28 cellular contexts compared by ENCODE assay signal in the genomic region with DNA sequence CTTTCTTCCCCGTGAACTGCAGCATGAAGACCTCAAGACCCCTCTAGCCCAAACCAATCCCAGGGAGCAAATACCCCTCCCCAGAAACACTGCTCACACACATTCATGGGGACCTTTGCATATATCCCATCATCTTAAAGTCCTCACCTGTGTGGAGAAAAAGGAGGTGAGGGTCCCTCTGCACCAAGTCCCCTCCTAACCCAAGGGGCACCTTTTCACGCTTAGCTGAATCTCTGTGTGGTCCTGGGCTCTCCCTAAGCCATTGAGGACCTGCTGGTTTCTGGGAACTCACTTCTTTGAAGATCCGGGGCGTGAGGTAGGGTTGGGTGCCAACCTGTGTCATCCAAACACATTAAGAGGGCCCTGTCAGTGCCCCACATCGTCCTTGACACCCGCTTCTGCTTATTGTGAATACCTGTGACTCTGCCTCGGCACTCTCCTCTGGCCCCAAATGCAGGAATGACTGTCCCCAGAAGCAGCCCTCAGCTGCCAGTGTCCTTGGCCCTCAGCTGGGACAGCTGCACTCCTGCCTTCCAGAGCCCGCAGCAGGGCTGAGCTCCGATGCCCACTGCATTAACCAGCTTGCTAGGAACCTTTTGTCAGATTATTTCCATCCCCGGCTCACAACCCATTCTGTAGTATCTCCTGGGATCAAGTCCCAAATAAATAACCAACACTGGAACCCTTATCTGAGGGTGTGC. TPM values are rescaled to one million over a fixed set of nuclear protein-coding genes. Genes with fewer than 3 reads are reported as not detected.
DNase-seq lines count a peak whose midpoint lies in the region; ATAC-seq, FAIRE-seq and TF ChIP-seq lines count a peak whose summit lies in the region.
"Had no signal": no experiment of that assay in that cellular context is flagged by ENCODE, and none has a peak within 500 bp of the region (broad histone marks: within the 10 kb centered on the region; RNA-seq: fewer than 3 reads in every experiment).

No MANE protein-coding gene starts in this region.

- ATAC-seq in GM23338: no peak
- ATAC-seq in GM12878: no peak
- ATAC-seq in gastrocnemius medialis: peak; percentile 12 to 33
- ATAC-seq in GM18873 (IDR thresholded peaks at IDR 0.05; ENCODE audit: low FRiP score, unreplicated experiment): no peak
- ATAC-seq: activated T-cell treated with anti-CD3 and anti-CD28 coated beads, Interleukin-2, amount 50 U/mL, for 72 hours; stimulated activated memory B cell treated with anti-CD40 and anti-IgM and Interleukin-4, amounts not matched to agents 10 μg/mL and 1 μg/mL and 100 μg/mL, for 72 hours had no signal

- no peaks in the 10 kb centered on the region for H3K9me3 ChIP-seq in GM12878 (replicated peaks; ENCODE audit: control insufficient read depth, insufficient read depth, low read length)
- no peaks in the 10 kb centered on the region for H3K9me3 ChIP-seq in gastrocnemius medialis
- no peaks in the 10 kb centered on the region for H3K9me3 ChIP-seq in spleen
- H3K9me3 ChIP-seq: sigmoid colon had no signal

- BruUV-seq in GM12878 (replicated peaks; lab: Mats Ljungman, UMichigan): no TSS peak

- H3K4me3 ChIP-seq in GM23338 (no peak overlapping the region), GM12878 (no peak overlapping the region), gastrocnemius medialis (no peak overlapping the region), spleen (no peak overlapping the region)

- TF ChIP-seq EP300 in GM12878 (IDR thresholded peaks at IDR 0.05; ENCODE audit: borderline replicate concordance in 1 of 2, control insufficient read depth in 1 of 2, low read depth in 2 of 2, low read length in 2 of 2): no peak

- intact Hi-C loops in GM12878 (cut with micrococcal nuclease; ENCODE audit: unreplicated experiment) (loop anchor here (5.0 to 10.0 kb wide), 2 partner anchors 79 to 571 kb away; partner anchors contain the start of gene B3GNT7), gastrocnemius medialis (cut with DNase I; ENCODE audit: low total_unique reads) (loop anchor here (5.0 kb wide), 1 partner anchor 234 kb away; the partner anchor contains the start of gene PSMD1), spleen (cut with DNase I; ENCODE audit: low total_unique reads) (no loop called here)

- H3K4me3 Mint-ChIP-seq in activated naive CD4-positive, alpha-beta T cell treated with anti-CD3 and anti-CD28 coated beads, Interleukin-2, amount 10 ng/mL, durations not matched to agents 7 days and 5 days: no peak overlapping the region
- H3K4me3 Mint-ChIP-seq in GM23338: no peak overlapping the region
- H3K4me3 Mint-ChIP-seq: stimulated activated memory B cell treated with anti-CD40 and anti-IgM and Interleukin-4, amounts not matched to agents 10 μg/mL and 1 μg/mL and 100 μg/mL, for 72 hours; type B pancreatic cell had no signal

- in situ Hi-C loops in GM12878 (cut with MboI) (no loop called here), gastrocnemius medialis (cut with MboI; ENCODE audit: low sequenced_read_pairs in 4 of 4) (loop anchor here in 2 of 4 donors (5.0 kb wide), 2 partner anchors 159 to 169 kb away; no protein-coding TSS in a partner anchor)

- H2AFZ ChIP-seq in GM23338 (no peak overlapping the region), GM12878 (ENCODE audit: control insufficient read depth, low read depth, low read length) (no peak overlapping the region)

- peaks cover 4% of the 10 kb centered on the region; the same call in 1 of the 2 replicates for H3F3A ChIP-seq in GM23338 (replicated peaks; ENCODE audit: low read depth)

- H3K4me1 ChIP-seq in GM23338 (ENCODE audit: insufficient read depth) (peaks cover 4% of the 10 kb centered on the region; the same call in 1 of the 2 replicates), GM12878 (ENCODE audit: control insufficient read depth, insufficient read depth, low read length) (peaks cover 5% of the 10 kb centered on the region; the same call in 1 of the 2 replicates), gastrocnemius medialis (peaks cover 0 to 6% of the 10 kb centered on the region in 2 donors), spleen (peaks cover 5 to 21% (median 18%) of the 10 kb centered on the region in 6 donors)

- no peak for TF ChIP-seq POLR2A in GM12878 (IDR thresholded peaks at IDR 0.05; ENCODE audit: low read depth, low read length)
- TF ChIP-seq POLR2A in gastrocnemius medialis (IDR thresholded peaks at IDR 0.05): no peak
- no peak for TF ChIP-seq POLR2A in spleen (IDR thresholded peaks at IDR 0.05)
- no peak for TF ChIP-seq POLR2A in GM12892 (IDR thresholded peaks at IDR 0.05; ENCODE audit: low read depth, low read length)

- FAIRE-seq in GM12878 (lab: Jason Lieb, UNC) (no peak), GM12892 (lab: Jason Lieb, UNC) (no peak)
- FAIRE-seq: frontal cortex, GM19239 had no signal

- RAD21 ChIA-PET in GM12878 (lab: Charles Lee; ENCODE audit: unreplicated experiment): interaction anchor here (1.1 to 4.4 kb wide), 14 partner anchors 18 to 814 kb away, joined by 3 to 52 read pairs (median 4); partner anchors contain the start of genes GPR55 and ITM2C

- TF ChIP-seq CTCF in GM23338 (conservative IDR thresholded peaks at IDR 0.05; ENCODE audit: low read depth in 2 of 2) (no peak), GM12878 (IDR thresholded peaks at IDR 0.05 in 2 of 3, conservative IDR thresholded peaks at IDR 0.05 in 1 of 3; ENCODE audit: control insufficient read depth in 2 of 3, extremely low read depth in 1 of 3, insufficient read depth in 1 of 3, low read depth in 3 of 3, low read length in 3 of 3) (no peak), gastrocnemius medialis (IDR thresholded peaks at IDR 0.05 in 4 of 5, conservative IDR thresholded peaks at IDR 0.05 in 1 of 5) (no peak), spleen (IDR thresholded peaks at IDR 0.05 in 8 of 11, conservative IDR thresholded peaks at IDR 0.05 in 3 of 11) (no peak)

- POLR2A ChIA-PET in GM12878 (lab: Charles Lee): no interaction called here

- no peak overlapping the region for H3K27ac ChIP-seq in GM23338 (ENCODE audit: low read depth)
- H3K27ac ChIP-seq in GM12878 (ENCODE audit: control insufficient read depth, insufficient read depth): no peak overlapping the region
- no peak overlapping the region for H3K27ac ChIP-seq in gastrocnemius medialis
- H3K27ac ChIP-seq in spleen: no peak overlapping the region
- H3K27ac ChIP-seq: brain microvascular endothelial cell, sigmoid colon, VCaP had no signal

- H3K9me3 Mint-ChIP-seq in activated naive CD4-positive, alpha-beta T cell treated with anti-CD3 and anti-CD28 coated beads, Interleukin-2, amount 10 ng/mL, durations not matched to agents 7 days and 5 days: no peaks in the 10 kb centered on the region
- H3K9me3 Mint-ChIP-seq in GM23338: no peaks in the 10 kb centered on the region; the same call in 2 of the 3 replicates
- H3K9me3 Mint-ChIP-seq: activated CD4-positive, alpha-beta T cell treated with anti-CD3 and anti-CD28 coated beads, Interleukin-2, amount 10 ng/mL, durations not matched to agents 24 days and 14 days; activated T-cell treated with anti-CD3 and anti-CD28 coated beads, Interleukin-2, amount 50 U/mL, for 72 hours; HFFc6; naive thymus-derived CD8-positive, alpha-beta T cell; stimulated activated memory B cell treated with anti-CD40 and anti-IgM and Interleukin-4, amounts not matched to agents 10 μg/mL and 1 μg/mL and 100 μg/mL, for 72 hours; type B pancreatic cell had no signal

- peaks cover 15% of the 10 kb centered on the region for H3K27me3 ChIP-seq in GM23338 (ENCODE audit: insufficient read depth)
- H3K27me3 ChIP-seq in GM12878 (replicated peaks in 1 of 2; ENCODE audit: control insufficient read depth in 2 of 2, insufficient read depth in 2 of 2, low read length in 1 of 2): no peaks in the 10 kb centered on the region
- H3K27me3 ChIP-seq in gastrocnemius medialis: peaks cover 10 to 15% (median 14%) of the 10 kb centered on the region in 3 donors
- H3K27me3 ChIP-seq in spleen (replicated peaks in 1 of 7): peaks cover 0 to 39% (median 27%) of the 10 kb centered on the region in 7 donors

- no peak overlapping the region for H3K9ac ChIP-seq in GM12878 (ENCODE audit: control insufficient read depth, insufficient read depth, low read length)

- WGBS in GM12878 (ENCODE audit: insufficient coverage, insufficient replicate concordance, low lambda C conversion rate, missing lambda C conversion rate): 53% methylated on average over 10 of the region's 10 CpGs
- 75 to 86% (median 81%) methylated on average over 10 of the region's 10 CpGs for WGBS in spleen, 5 donors

- peaks cover 35% of the 10 kb centered on the region for H3K27me3 Mint-ChIP-seq in activated naive CD4-positive, alpha-beta T cell treated with anti-CD3 and anti-CD28 coated beads, Interleukin-2, amount 10 ng/mL, durations not matched to agents 7 days and 5 days
- H3K27me3 Mint-ChIP-seq in GM23338 (ENCODE audit: insufficient read depth, low read depth, poor library complexity): peaks cover 11% of the 10 kb centered on the region

- CTCF ChIA-PET in activated naive CD4-positive, alpha-beta T cell treated with anti-CD3 and anti-CD28 coated beads, Interleukin-2, amount 10 ng/mL, durations not matched to agents 7 days and 5 days (lab: Charles Lee): interaction anchor here (0.8 to 3.6 kb wide), 19 partner anchors 8 to 234 kb away, joined by 3 to 42 read pairs (median 7); partner anchors contain the start of gene PSMD1
- CTCF ChIA-PET in GM12878 (lab: Yijun Ruan, JAX): interaction anchor here (0.6 to 3.6 kb wide), 33 partner anchors 9 to 815 kb away, joined by 3 to 54 read pairs (median 7); no protein-coding TSS in a partner anchor

- no peaks in the 10 kb centered on the region for H3K79me2 ChIP-seq in GM23338 (replicated peaks; ENCODE audit: insufficient read depth)
- no peaks in the 10 kb centered on the region for H3K79me2 ChIP-seq in GM12878 (ENCODE audit: control insufficient read depth, insufficient read depth, low read length)

- peak overlapping the region; percentile 14 for H3K27ac Mint-ChIP-seq in activated naive CD4-positive, alpha-beta T cell treated with anti-CD3 and anti-CD28 coated beads, Interleukin-2, amount 10 ng/mL, durations not matched to agents 7 days and 5 days
- H3K27ac Mint-ChIP-seq in GM23338: peak overlapping the region; percentile 54; the same call in 1 of the 2 replicates
- H3K27ac Mint-ChIP-seq: activated CD4-positive, alpha-beta T cell treated with anti-CD3 and anti-CD28 coated beads, Interleukin-2, amount 10 ng/mL, durations not matched to agents 24 days and 14 days; HFFc6; stimulated activated memory B cell treated with anti-CD40 and anti-IgM and Interleukin-4, amounts not matched to agents 10 μg/mL and 1 μg/mL and 100 μg/mL, for 72 hours had no signal

- TF ChIP-seq RAD21 in GM12878 (IDR thresholded peaks at IDR 0.05; ENCODE audit: insufficient read depth, low read depth, low read length): no peak

- H3K4me1 Mint-ChIP-seq in activated naive CD4-positive, alpha-beta T cell treated with anti-CD3 and anti-CD28 coated beads, Interleukin-2, amount 10 ng/mL, durations not matched to agents 7 days and 5 days: peaks cover 19% of the 10 kb centered on the region
- H3K4me1 Mint-ChIP-seq in GM23338: peaks cover 8% of the 10 kb centered on the region

- H3K36me3 ChIP-seq in GM23338 (ENCODE audit: insufficient read depth) (peaks cover 5% of the 10 kb centered on the region), GM12878 (ENCODE audit: control insufficient read depth in 2 of 2, insufficient read depth in 2 of 2, low read length in 1 of 2) (peaks cover 4 to 13% of the 10 kb centered on the region in 2 experiments), gastrocnemius medialis (peaks cover 0 to 23% of the 10 kb centered on the region in 2 donors), spleen (peaks cover 0 to 43% (median 15%) of the 10 kb centered on the region in 6 donors)

- no peaks in the 10 kb centered on the region for H4K20me1 ChIP-seq in GM23338 (replicated peaks; ENCODE audit: insufficient read depth)
- no peaks in the 10 kb centered on the region; the same call in 1 of the 2 replicates for H4K20me1 ChIP-seq in GM12878 (ENCODE audit: control insufficient read depth, insufficient read depth)

- H3K36me3 Mint-ChIP-seq in activated naive CD4-positive, alpha-beta T cell treated with anti-CD3 and anti-CD28 coated beads, Interleukin-2, amount 10 ng/mL, durations not matched to agents 7 days and 5 days: peaks cover 25% of the 10 kb centered on the region
- peaks cover 5% of the 10 kb centered on the region for H3K36me3 Mint-ChIP-seq in GM23338 (ENCODE audit: low read depth)

- SMC1A ChIA-PET in GM12878 (lab: Charles Lee; ENCODE audit: uncharacterized antibody, unreplicated experiment): interaction anchor here (1.0 to 3.4 kb wide), 15 partner anchors 10 to 251 kb away, joined by 3 to 61 read pairs (median 5); no protein-coding TSS in a partner anchor

- DNase-seq in activated naive CD4-positive, alpha-beta T cell treated with anti-CD3 and anti-CD28 coated beads, Interleukin-2, amount 10 ng/mL, durations not matched to agents 7 days and 5 days: no peak
- DNase-seq in activated naive CD4-positive, alpha-beta T cell treated with Interleukin-2 at 50 U/mL for 16 hours: no peak
- DNase-seq in GM23338 (ENCODE audit: low spot score) (no peak), GM12878 (ENCODE audit: low read depth, low spot score) (no peak), gastrocnemius medialis (no peak), spleen (no peak), GM12892 (ENCODE audit: insufficient read length) (no peak)
- DNase-seq: activated CD4-positive, alpha-beta T cell treated with anti-CD3 and anti-CD28 coated beads, Interleukin-2, amount 10 ng/mL, durations not matched to agents 24 days and 14 days; activated T-cell treated with anti-CD3 and anti-CD28 coated beads, Interleukin-2, amount 50 U/mL, for 72 hours; amniotic stem cell; brain microvascular endothelial cell; DND-41; GF-D8; HFFc6; midbrain; naive thymus-derived CD8-positive, alpha-beta T cell; NCI-H1417 treated with DMSO at 0.1 percent for 48 hours; NCI-H2029 treated with DMSO at 0.1 percent for 48 hours; NCI-H526 treated with DMSO at 0.1 percent for 48 hours; SHP77; sigmoid colon; T1000 had no signal

- H3K4me2 ChIP-seq in GM23338 (no peak overlapping the region), GM12878 (ENCODE audit: control insufficient read depth, insufficient read depth) (no peak overlapping the region)

- no peaks in the 10 kb centered on the region for H3K9me2 ChIP-seq in GM23338 (ENCODE audit: insufficient read depth)

RNA-seq across cellular contexts. Expression of gene ITM2C, which starts 41.3 kb away (rescaled TPM):
- total RNA-seq in GM23338 (2014; rRNA removed; shearing (Covaris generic)): 314 and 367 TPM in 2 replicates
- polyA plus RNA-seq in GM23338 (2016; fragmentation: Nextera tagmentation; extraction: Ambion mirVana) (240 and 241 TPM in 2 replicates), GM12878 (2011; rRNA removed) (57.5 and 96.3 TPM in 2 replicates), GM12878 (2014; fragmentation: Illumina TruSeq; extraction: Trizol) (82.9 and 170 TPM in 2 replicates), GM12878 (2014; fragmentation: Nextera tagmentation; extraction: Ambion mirVana) (10 to 100 TPM in 1 of 2 experiments, 1 to 10 TPM in 1; 5.4 to 16.9 TPM), GM12878 (2014; rRNA removed) (185 and 204 TPM in 2 replicates), GM12878 (2016; fragmentation: Nextera tagmentation; extraction: Ambion mirVana) (100 to 1,000 TPM; 191 to 195 TPM), spleen (100 to 1,000 TPM in 2 of 3 donors, 10 to 100 TPM in 1; 97.5 to 148 (median 108) TPM)
- total RNA-seq in GM12878 (2013; cell fraction: nucleolus; rRNA removed): 42.5 and 42.9 TPM in 2 replicates
- total RNA-seq in GM12878 (2014; rRNA removed) (110 and 131 TPM in 2 replicates), GM12878 (2014; rRNA removed; fragmentation: Illumina TruSeq; extraction: Trizol) (102 and 110 TPM in 2 replicates), GM12878 (2021) (155 and 167 TPM in 2 replicates), gastrocnemius medialis (10 to 100 TPM in 3 of 4 donors, 1 to 10 TPM in 1; 4.9 to 11.2 (median 10.8) TPM), spleen (100 to 1,000 TPM in 2 of 7 donors, 10 to 100 TPM in 5; 58.5 to 150 (median 87.6) TPM)
- 46.6 TPM for polyA plus RNA-seq in GM12878 (2011; ENCODE audit: low read depth)
- polyA plus RNA-seq in GM12878 (2011; cell fraction: cytosol; rRNA removed): 139 and 172 TPM in 2 replicates
- polyA plus RNA-seq in GM12878 (2011; cell fraction: nucleus; rRNA removed): 53.0 and 55.2 TPM in 2 replicates
- polyA plus RNA-seq in GM12878 (2012): 79.4 and 173 TPM in 2 replicates
- 118 and 121 TPM in 2 replicates for polyA minus RNA-seq in GM12878 (2011; rRNA and poly(A)+ RNA removed)
- 26.1 and 33.1 TPM in 2 replicates for polyA minus RNA-seq in GM12878 (2011; cell fraction: cytosol; rRNA and poly(A)+ RNA removed)
- 5.1 and 9.5 TPM in 2 replicates for polyA minus RNA-seq in GM12878 (2011; cell fraction: nucleus; rRNA and poly(A)+ RNA removed)
- polyA plus RNA-seq in GM12892 (2012; ENCODE audit: missing spikeins): 52.2 TPM

Comparison
In these comparisons a context has a peak if more than half of its experiments do, and no peak if none do; other contexts are left out.
1. ATAC-seq: peak in gastrocnemius medialis (2 of 2); none in GM23338 (single experiment), GM12878 (single experiment) and GM18873 (single experiment).